ENCODE assay signal across 8 cellular contexts in genomic region chr16:66553223-66553622, GRCh38. TPM values are rescaled to one million over a fixed set of nuclear protein-coding genes. Genes with fewer than 3 reads are reported as not detected.
DNase-seq lines count a peak whose midpoint lies in the region; ATAC-seq lines count a peak whose summit lies in the region.

No MANE protein-coding gene starts in this region.

- H3K4me3 ChIP-seq in adipocyte (ENCODE audit: low read length), result peak overlapping the region; percentile 94
- peak overlapping the region; percentile 55 for H3K4me3 ChIP-seq in mononuclear cell (ENCODE audit: low read length)

- ATAC-seq in stimulated activated naive CD8-positive, alpha-beta T cell treated with anti-CD3 and anti-CD28 coated beads, Interleukin-15, Interleukin-2, amounts not matched to agents 100 U/mL and 50 U/mL, for 24 hours, result no peak
- no peak for ATAC-seq in GM18858 (IDR thresholded peaks at IDR 0.05; ENCODE audit: unreplicated experiment)
- ATAC-seq in HG02938 (IDR thresholded peaks at IDR 0.05; ENCODE audit: unreplicated experiment), result no peak
- ATAC-seq in GM21529 (IDR thresholded peaks at IDR 0.05; ENCODE audit: unreplicated experiment), result no peak

- H3K36me3 ChIP-seq in adipocyte (ENCODE audit: control insufficient read depth, insufficient read depth, low read length, severe bottlenecking), result no peaks in the 10 kb centered on the region

- H3K4me1 ChIP-seq in adipocyte (ENCODE audit: control insufficient read depth, insufficient read depth, low read length) (peaks cover 60% of the 10 kb centered on the region), mononuclear cell (ENCODE audit: insufficient read depth, low read length) (peaks cover 77% of the 10 kb centered on the region)

- peaks cover 46% of the 10 kb centered on the region for H3K36me3 Mint-ChIP-seq in stimulated activated naive CD8-positive, alpha-beta T cell treated with anti-CD3 and anti-CD28 coated beads, Interleukin-15, Interleukin-2, amounts not matched to agents 100 ng/mL and 50 ng/mL, for 24 hours (ENCODE audit: low read depth)

- no peaks in the 10 kb centered on the region for H3K9me3 Mint-ChIP-seq in stimulated activated naive CD8-positive, alpha-beta T cell treated with anti-CD3 and anti-CD28 coated beads, Interleukin-15, Interleukin-2, amounts not matched to agents 100 ng/mL and 50 ng/mL, for 24 hours

- H3K9ac ChIP-seq in adipocyte (ENCODE audit: low read length), result peak overlapping the region; percentile 92

- no peak for DNase-seq in stimulated activated naive CD8-positive, alpha-beta T cell treated with anti-CD3 and anti-CD28 coated beads, Interleukin-15, Interleukin-2, amounts not matched to agents 100 U/mL and 50 U/mL, for 24 hours
- DNase-seq in adipocyte (ENCODE audit: low read depth) (no peak), caudate nucleus (lab: John Stamatoyannopoulos, UW) (no peak)

- H3K27me3 ChIP-seq in adipocyte (replicated peaks; ENCODE audit: control insufficient read depth, insufficient read depth, low read length), result no peaks in the 10 kb centered on the region
- no peaks in the 10 kb centered on the region for H3K27me3 ChIP-seq in mononuclear cell (ENCODE audit: insufficient read depth, low read length)

- H3K9me3 ChIP-seq in adipocyte (ENCODE audit: control insufficient read depth, low read length) (no peaks in the 10 kb centered on the region), mononuclear cell (ENCODE audit: low read depth, low read length) (no peaks in the 10 kb centered on the region)

- peak overlapping the region; percentile 95 for H3K27ac Mint-ChIP-seq in stimulated activated naive CD8-positive, alpha-beta T cell treated with anti-CD3 and anti-CD28 coated beads, Interleukin-15, Interleukin-2, amounts not matched to agents 100 ng/mL and 50 ng/mL, for 24 hours

- peak overlapping the region; percentile 92 for H3K4me3 Mint-ChIP-seq in stimulated activated naive CD8-positive, alpha-beta T cell treated with anti-CD3 and anti-CD28 coated beads, Interleukin-15, Interleukin-2, amounts not matched to agents 100 ng/mL and 50 ng/mL, for 24 hours

- no peak overlapping the region for H3K27ac ChIP-seq in caudate nucleus (ENCODE audit: low read depth, low read length)

- no peaks in the 10 kb centered on the region for H3K27me3 Mint-ChIP-seq in stimulated activated naive CD8-positive, alpha-beta T cell treated with anti-CD3 and anti-CD28 coated beads, Interleukin-15, Interleukin-2, amounts not matched to agents 100 ng/mL and 50 ng/mL, for 24 hours

- H3K4me1 Mint-ChIP-seq in stimulated activated naive CD8-positive, alpha-beta T cell treated with anti-CD3 and anti-CD28 coated beads, Interleukin-15, Interleukin-2, amounts not matched to agents 100 ng/mL and 50 ng/mL, for 24 hours (ENCODE audit: low read depth), result peaks cover 82% of the 10 kb centered on the region

RNA-seq across cellular contexts. Expression of gene CKLF, which starts 0.8 kb away (rescaled TPM):
- 28.4 TPM for total RNA-seq in mononuclear cell

RNA-seq across cellular contexts. Expression of gene TK2, which starts 3.3 kb away (rescaled TPM):
- 8.8 TPM for total RNA-seq in mononuclear cell

RNA-seq across cellular contexts. Expression of gene CMTM1, which starts 13.0 kb away (rescaled TPM):
- 0.21 TPM for total RNA-seq in mononuclear cell

RNA-seq across cellular contexts. Expression of gene CMTM2, which starts 26.0 kb away (rescaled TPM):
- 0.52 TPM for total RNA-seq in mononuclear cell

RNA-seq across cellular contexts. Expression of gene CMTM3, which starts 51.3 kb away (rescaled TPM):
- 47.1 TPM for total RNA-seq in mononuclear cell
